In the genomic region with DNA sequence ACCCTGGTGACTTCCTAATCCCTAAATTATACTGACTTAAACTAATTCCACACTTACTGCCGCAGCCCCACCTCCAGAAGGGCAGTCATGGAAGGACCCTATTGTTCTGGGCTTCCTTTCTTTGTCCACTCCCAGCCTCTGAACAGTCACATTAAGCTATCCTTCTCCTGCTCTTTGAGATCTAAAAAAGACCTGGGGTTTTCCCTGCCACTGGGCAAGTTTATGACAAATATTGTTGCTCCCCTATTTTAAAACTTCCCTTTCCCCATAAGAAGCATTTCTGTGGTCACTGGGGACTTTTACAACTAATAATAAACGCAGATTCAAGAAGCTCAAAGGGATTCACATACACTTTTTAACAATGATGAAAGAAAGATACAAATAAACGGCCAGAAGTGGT, we compare ENCODE assay signal across 24 cellular contexts. TPM values are rescaled to one million over a fixed set of nuclear protein-coding genes. Genes with fewer than 3 reads are reported as not detected.
DNase-seq lines count a peak whose midpoint lies in the region; ATAC-seq, FAIRE-seq and TF ChIP-seq lines count a peak whose summit lies in the region.
"Had no signal": no experiment of that assay in that cellular context is flagged by ENCODE, and none has a peak within 500 bp of the region (broad histone marks: within the 10 kb centered on the region; RNA-seq: fewer than 3 reads in every experiment).

No MANE protein-coding gene starts in this region.

- H3K9me3 ChIP-seq in GM12878 (replicated peaks; ENCODE audit: control insufficient read depth, insufficient read depth, low read length) (no peaks in the 10 kb centered on the region), neural progenitor cell (ENCODE audit: low read depth) (no peaks in the 10 kb centered on the region)
- H3K9me3 ChIP-seq: esophagus squamous epithelium, left lung, mucosa of descending colon, thoracic aorta had no signal

- H2AFZ ChIP-seq in GM12878 (ENCODE audit: control insufficient read depth, low read depth, low read length) (peak overlapping the region; percentile 29), neural progenitor cell (replicated peaks) (no peak overlapping the region)

- in situ Hi-C loops in GM12878 (cut with MboI), result no loop called here

- TF ChIP-seq EP300 in GM12878 (IDR thresholded peaks at IDR 0.05; ENCODE audit: borderline replicate concordance in 1 of 2, control insufficient read depth in 1 of 2, low read depth in 2 of 2, low read length in 2 of 2), result peak in 1 of 2 experiments; percentile 37; a peak in 1 of 4 replicates

- RAD21 ChIA-PET in GM12878 (lab: Charles Lee; ENCODE audit: unreplicated experiment), result interaction anchor here (0.5 to 3.2 kb wide), 6 partner anchors 9 to 86 kb away, joined by 3 to 14 read pairs (median 3); partner anchors contain the start of gene XPO1

- no peaks in the 10 kb centered on the region for H4K20me1 ChIP-seq in GM12878 (ENCODE audit: control insufficient read depth, insufficient read depth)
- H4K20me1 ChIP-seq in neural progenitor cell (ENCODE audit: low read depth), result no peaks in the 10 kb centered on the region

- ATAC-seq in GM12878, result peak; percentile 81
- ATAC-seq: left lung; mucosa of descending colon; stimulated activated effector memory CD8-positive, alpha-beta T cell treated with anti-CD3 and anti-CD28 coated beads, Interleukin-12 subunit alpha, Interleukin-12 subunit beta, amount 100 ng/mL, for 72 hours had no signal

- TF ChIP-seq POLR2A in GM12878 (IDR thresholded peaks at IDR 0.05; ENCODE audit: low read depth, low read length), result no peak

- no peaks in the 10 kb centered on the region for H3K36me3 ChIP-seq in GM06990 (ENCODE audit: control insufficient read depth, insufficient read depth, low read length)
- no peaks in the 10 kb centered on the region for H3K36me3 ChIP-seq in GM12878 (ENCODE audit: control insufficient read depth in 2 of 2, insufficient read depth in 2 of 2, low read length in 1 of 2)
- no peaks in the 10 kb centered on the region for H3K36me3 ChIP-seq in neural progenitor cell
- H3K36me3 ChIP-seq: esophagus squamous epithelium, left lung, thoracic aorta had no signal

- intact Hi-C loops in GM12878 (cut with micrococcal nuclease; ENCODE audit: unreplicated experiment), result loop anchor here (5.0 kb wide), 1 partner anchor 48 kb away; the partner anchor contains the start of gene XPO1

- CTCF ChIA-PET in GM12878 (lab: Yijun Ruan, JAX), result interaction anchor here (0.7 to 0.9 kb wide), 2 partner anchors 47 to 207 kb away, joined by 3 to 4 read pairs; no protein-coding TSS in a partner anchor

- no peaks in the 10 kb centered on the region for H3K27me3 Mint-ChIP-seq in neural progenitor cell (ENCODE audit: insufficient read depth, low read depth)
- H3K27me3 Mint-ChIP-seq: activated CD4-positive, alpha-beta T cell treated with anti-CD3 and anti-CD28 coated beads, Interleukin-2, amount 10 ng/mL, durations not matched to agents 7 days and 5 days had no signal

- H3K9ac ChIP-seq in GM12878 (ENCODE audit: control insufficient read depth, insufficient read depth, low read length), result no peak overlapping the region; the same call in 1 of the 2 replicates
- H3K9ac ChIP-seq in neural progenitor cell, result no peak overlapping the region

- SMC1A ChIA-PET in GM12878 (lab: Charles Lee; ENCODE audit: uncharacterized antibody, unreplicated experiment), result interaction anchor here (0.7 to 1.6 kb wide), 5 partner anchors 10 to 107 kb away, joined by 3 to 8 read pairs (median 3); partner anchors contain the start of gene XPO1

- peaks cover 9% of the 10 kb centered on the region for H3K4me1 Mint-ChIP-seq in neural progenitor cell
- H3K4me1 Mint-ChIP-seq: stimulated activated effector memory CD8-positive, alpha-beta T cell treated with anti-CD3 and anti-CD28 coated beads, Interleukin-12 subunit alpha, Interleukin-12 subunit beta, amount 100 ng/mL, for 72 hours had no signal

- H3K79me2 ChIP-seq in GM12878 (ENCODE audit: control insufficient read depth, insufficient read depth, low read length), result no peaks in the 10 kb centered on the region
- H3K79me2 ChIP-seq in neural progenitor cell (ENCODE audit: low read depth), result no peaks in the 10 kb centered on the region

- FAIRE-seq in GM12878 (lab: Jason Lieb, UNC), result no peak

- POLR2A ChIA-PET in GM12878 (lab: Charles Lee), result interaction anchor here (0.7 to 1.5 kb wide), 4 partner anchors 10 to 1465 kb away, joined by 3 to 5 read pairs (median 4); partner anchors contain the start of gene XPO1

- H3K4me1 ChIP-seq in GM12878 (ENCODE audit: control insufficient read depth, insufficient read depth, low read length), result peaks cover 7% of the 10 kb centered on the region
- H3K4me1 ChIP-seq in neural progenitor cell, result peaks cover 16% of the 10 kb centered on the region
- H3K4me1 ChIP-seq: esophagus squamous epithelium, left lung had no signal

- H3F3A ChIP-seq in neural progenitor cell (ENCODE audit: low read depth), result peaks cover 11% of the 10 kb centered on the region

- H3K9me3 Mint-ChIP-seq in neural progenitor cell, result peaks cover 4% of the 10 kb centered on the region
- H3K9me3 Mint-ChIP-seq: activated CD4-positive, alpha-beta T cell treated with anti-CD3 and anti-CD28 coated beads, Interleukin-2, amount 10 ng/mL, durations not matched to agents 7 days and 5 days; activated T-helper 2 cell treated with anti-CD3 and anti-CD28 coated beads, Interferon-gamma antibody, Interleukin-2, Interleukin-4, amounts not matched to agents 10 μg/mL and 5 μg/mL and 100 μg/mL, durations not matched to agents 14 hours and 24 hours and 36 hours; stimulated activated effector memory CD8-positive, alpha-beta T cell treated with anti-CD3 and anti-CD28 coated beads, Interleukin-12 subunit alpha, Interleukin-12 subunit beta, amount 100 ng/mL, for 72 hours had no signal

- DNase-seq in GM06990 (ENCODE audit: extremely low read depth, insufficient read length), result peak; percentile 59
- peak; percentile 31 for DNase-seq in GM20000 (ENCODE audit: low spot score)
- peak; percentile 48 for DNase-seq in GM12878 (ENCODE audit: low read depth, low spot score)
- DNase-seq in neural progenitor cell (ENCODE audit: low spot score), result peak; percentile 69
- DNase-seq in SKM-1 treated with dmso at 0.1 percent for 144 hours (lab: John Stamatoyannopoulos, UW; ENCODE audit: unreplicated experiment), result no peak
- no peak for DNase-seq in activated effector memory CD4-positive, alpha-beta T cell treated with anti-CD3 and anti-CD28 coated beads, Interleukin-2, amount 50 U/mL, for 16 hours
- no peak for DNase-seq in HK-2 (ENCODE audit: unreplicated experiment)
- DNase-seq: activated CD4-positive, alpha-beta T cell treated with anti-CD3 and anti-CD28 coated beads, Interleukin-2, amount 10 ng/mL, durations not matched to agents 7 days and 5 days; central memory CD4-positive, alpha-beta T cell; effector CD4-positive, alpha-beta T cell; esophagus squamous epithelium; Kasumi-1; left lung; mucosa of descending colon; NCI-H1092 treated with DMSO at 0.1 percent for 48 hours; NCI-H2107; NCI-H524 treated with DMSO at 0.1 percent for 48 hours; occipital lobe; SHP77 treated with DMSO at 0.1 percent for 48 hours; stimulated activated CD4-positive, alpha-beta T cell treated with anti-CD3 and anti-CD28 coated beads, Interleukin-15, amount 100 ng/mL, for 24 hours; T-helper 1 cell had no signal

- no peak overlapping the region for H3K4me3 Mint-ChIP-seq in neural progenitor cell
- H3K4me3 Mint-ChIP-seq: activated CD4-positive, alpha-beta T cell treated with anti-CD3 and anti-CD28 coated beads, Interleukin-2, amount 10 ng/mL, durations not matched to agents 7 days and 5 days; stimulated activated effector memory CD8-positive, alpha-beta T cell treated with anti-CD3 and anti-CD28 coated beads, Interleukin-12 subunit alpha, Interleukin-12 subunit beta, amount 100 ng/mL, for 72 hours had no signal

- WGBS in GM12878 (ENCODE audit: insufficient coverage, insufficient replicate concordance, low lambda C conversion rate, missing lambda C conversion rate), result 2% methylated on average over 3 of the region's 3 CpGs

- H3K4me2 ChIP-seq in GM12878 (ENCODE audit: control insufficient read depth, insufficient read depth) (peak overlapping the region; percentile 6; the same call in 1 of the 2 replicates), neural progenitor cell (no peak overlapping the region)

- TF ChIP-seq RAD21 in GM12878 (IDR thresholded peaks at IDR 0.05; ENCODE audit: insufficient read depth, low read depth, low read length), result no peak

- BruUV-seq in GM12878 (replicated peaks; lab: Mats Ljungman, UMichigan), result no TSS peak

- no peaks in the 10 kb centered on the region for H3K27me3 ChIP-seq in GM06990 (replicated peaks; ENCODE audit: control insufficient read depth, insufficient read depth, low read length)
- no peaks in the 10 kb centered on the region for H3K27me3 ChIP-seq in GM12878 (replicated peaks in 1 of 2; ENCODE audit: control insufficient read depth in 2 of 2, insufficient read depth in 2 of 2, low read length in 1 of 2)
- H3K27me3 ChIP-seq in neural progenitor cell, result no peaks in the 10 kb centered on the region
- H3K27me3 ChIP-seq: esophagus squamous epithelium, left lung had no signal

- no peaks in the 10 kb centered on the region for H3K36me3 Mint-ChIP-seq in neural progenitor cell
- H3K36me3 Mint-ChIP-seq: stimulated activated effector memory CD8-positive, alpha-beta T cell treated with anti-CD3 and anti-CD28 coated beads, Interleukin-12 subunit alpha, Interleukin-12 subunit beta, amount 100 ng/mL, for 72 hours had no signal

- no peak for TF ChIP-seq CTCF in GM06990 (IDR thresholded peaks at IDR 0.05; ENCODE audit: insufficient read depth, low read length, poor library complexity, severe bottlenecking)
- TF ChIP-seq CTCF in GM20000 (IDR thresholded peaks at IDR 0.05; ENCODE audit: extremely low read depth, missing control alignments), result no peak
- no peak for TF ChIP-seq CTCF in GM12878 (IDR thresholded peaks at IDR 0.05 in 2 of 3, conservative IDR thresholded peaks at IDR 0.05 in 1 of 3; ENCODE audit: control insufficient read depth in 2 of 3, extremely low read depth in 1 of 3, insufficient read depth in 1 of 3, low read depth in 3 of 3, low read length in 3 of 3)
- TF ChIP-seq CTCF in neural progenitor cell (IDR thresholded peaks at IDR 0.05), result no peak

- H3K27ac ChIP-seq in GM12878 (ENCODE audit: control insufficient read depth, insufficient read depth), result peak overlapping the region; percentile 28; the same call in 1 of the 2 replicates
- no peak overlapping the region for H3K27ac ChIP-seq in neural progenitor cell
- H3K27ac ChIP-seq: esophagus squamous epithelium, left lung, thoracic aorta had no signal

- peak overlapping the region; percentile 81 for H3K27ac Mint-ChIP-seq in neural progenitor cell
- H3K27ac Mint-ChIP-seq: activated CD4-positive, alpha-beta T cell treated with anti-CD3 and anti-CD28 coated beads, Interleukin-2, amount 10 ng/mL, durations not matched to agents 7 days and 5 days; activated T-helper 2 cell treated with anti-CD3 and anti-CD28 coated beads, Interferon-gamma antibody, Interleukin-2, Interleukin-4, amounts not matched to agents 10 μg/mL and 5 μg/mL and 100 μg/mL, durations not matched to agents 14 hours and 24 hours and 36 hours; stimulated activated effector memory CD8-positive, alpha-beta T cell treated with anti-CD3 and anti-CD28 coated beads, Interleukin-12 subunit alpha, Interleukin-12 subunit beta, amount 100 ng/mL, for 72 hours had no signal

- H3K4me3 ChIP-seq in GM06990 (replicated peaks; ENCODE audit: low read depth, low read length) (no peak overlapping the region; the same call in 1 of the 2 replicates), GM12878 (peak overlapping the region; percentile 30; the same call in 1 of the 2 replicates), neural progenitor cell (no peak overlapping the region)
- H3K4me3 ChIP-seq: esophagus squamous epithelium, left lung, mucosa of descending colon, thoracic aorta had no signal

RNA-seq across cellular contexts. Expression of gene XPO1, which starts 47.2 kb away (rescaled TPM):
- 962 and 978 TPM in 2 replicates for total RNA-seq in GM12878 (2013; cell fraction: nucleolus; rRNA removed)
- 189 and 249 TPM in 2 replicates for total RNA-seq in GM12878 (2014; rRNA removed)
- 210 and 216 TPM in 2 replicates for total RNA-seq in GM12878 (2014; rRNA removed; fragmentation: Illumina TruSeq; extraction: Trizol)
- total RNA-seq in GM12878 (2021), result 149 and 159 TPM in 2 replicates
- polyA plus RNA-seq in GM12878 (2011; ENCODE audit: low read depth), result 100 TPM
- polyA plus RNA-seq in GM12878 (2011; rRNA removed), result 203 and 303 TPM in 2 replicates
- 72.8 and 78.1 TPM in 2 replicates for polyA plus RNA-seq in GM12878 (2011; cell fraction: cytosol; rRNA removed)
- 190 and 215 TPM in 2 replicates for polyA plus RNA-seq in GM12878 (2011; cell fraction: nucleus; rRNA removed)
- polyA plus RNA-seq in GM12878 (2012), result 91.8 and 113 TPM in 2 replicates
- polyA plus RNA-seq in GM12878 (2014; fragmentation: Illumina TruSeq; extraction: Trizol), result 193 and 229 TPM in 2 replicates
- 10 to 100 TPM; 57.3 to 62.8 TPM for polyA plus RNA-seq in GM12878 (2014; fragmentation: Nextera tagmentation; extraction: Ambion mirVana)
- polyA plus RNA-seq in GM12878 (2014; rRNA removed), result 128 and 146 TPM in 2 replicates
- polyA plus RNA-seq in GM12878 (2016; fragmentation: Nextera tagmentation; extraction: Ambion mirVana), result 100 to 1,000 TPM; 123 to 140 TPM
- 195 and 290 TPM in 2 replicates for polyA minus RNA-seq in GM12878 (2011; rRNA and poly(A)+ RNA removed)
- 82.2 and 92.8 TPM in 2 replicates for polyA minus RNA-seq in GM12878 (2011; cell fraction: cytosol; rRNA and poly(A)+ RNA removed)
- 97.2 and 165 TPM in 2 replicates for polyA minus RNA-seq in GM12878 (2011; cell fraction: nucleus; rRNA and poly(A)+ RNA removed)
- total RNA-seq in neural progenitor cell (ENCODE audit: low replicate concordance), result 408 and 681 TPM in 2 replicates

Comparison
In these comparisons a context has a peak if more than half of its experiments do, and no peak if none do; other contexts are left out.
1. DNase-seq: peak in GM06990 (single experiment), GM20000 (single experiment), GM12878 (single experiment) and neural progenitor cell (single experiment); none in SKM-1 treated with dmso at 0.1 percent for 144 hours (single experiment), activated effector memory CD4-positive, alpha-beta T cell treated with anti-CD3 and anti-CD28 coated beads, Interleukin-2, amount 50 U/mL, for 16 hours (single experiment) and HK-2 (single experiment).